In genomic region chr1:151327223-151327902, GRCh38 we compare ENCODE assay signal across 8 cellular contexts. TPM values are rescaled to one million over a fixed set of nuclear protein-coding genes. Genes with fewer than 3 reads are reported as not detected.
DNase-seq lines count a peak whose midpoint lies in the region; ATAC-seq and TF ChIP-seq lines count a peak whose summit lies in the region.

Gene PI4KB (minus strand): TSS chr1:151327416. CDS start chr1:151316481, 10,935 bp downstream.

- H3K4me1 Mint-ChIP-seq in GM23338 (peaks cover 10% of the 10 kb centered on the region; the same call in 2 of the 3 replicates), naive B cell (peaks cover 35 to 46% (median 41%) of the 10 kb centered on the region in 3 donors)
- H3K4me1 Mint-ChIP-seq in activated T-helper 2 cell treated with anti-CD3 and anti-CD28 coated beads, Interferon-gamma antibody, Interleukin-2, Interleukin-4, amounts not matched to agents 10 μg/mL and 5 μg/mL and 100 μg/mL, durations not matched to agents 14 hours and 24 hours and 36 hours (ENCODE audit: low read depth), result peaks cover 33% of the 10 kb centered on the region
- H3K4me1 Mint-ChIP-seq in stimulated activated effector memory CD8-positive, alpha-beta T cell treated with anti-CD3 and anti-CD28 coated beads, Interleukin-12 subunit alpha, Interleukin-12 subunit beta, amount 100 ng/mL, for 72 hours, result peaks cover 39% of the 10 kb centered on the region

- H3K27ac ChIP-seq in GM23338 (ENCODE audit: low read depth) (peak within 1 kb of the TSS; percentile 85), fibroblast of lung (ENCODE audit: insufficient read depth, low read length) (peak within 1 kb of the TSS; percentile 93)

- H3K4me3 ChIP-seq in GM23338, result peak within 1 kb of the TSS; percentile 74
- peak within 1 kb of the TSS; percentile 92 to 93 (median 93) for H3K4me3 ChIP-seq in fibroblast of lung (replicated peaks in 1 of 4; ENCODE audit: control extremely low read depth in 1 of 4, insufficient read depth in 1 of 4, low read depth in 3 of 4, low read length in 4 of 4)

- 0 out of 2 replicates have a peak, but pooled peaks cover 5% of the 10 kb centered on the region for H3F3A ChIP-seq in GM23338 (replicated peaks; ENCODE audit: low read depth)

- H3K9me3 ChIP-seq in fibroblast of lung (ENCODE audit: control insufficient read depth, insufficient read depth, low read depth, low read length), result no peaks in the 10 kb centered on the region

- H3K27me3 Mint-ChIP-seq in GM23338 (ENCODE audit: insufficient read depth, low read depth, poor library complexity), result peaks cover 9% of the 10 kb centered on the region
- no peaks in the 10 kb centered on the region for H3K27me3 Mint-ChIP-seq in activated T-helper 2 cell treated with anti-CD3 and anti-CD28 coated beads, Interferon-gamma antibody, Interleukin-2, Interleukin-4, amounts not matched to agents 10 μg/mL and 5 μg/mL and 100 μg/mL, durations not matched to agents 14 hours and 24 hours and 36 hours (ENCODE audit: low read depth)
- no peaks in the 10 kb centered on the region for H3K27me3 Mint-ChIP-seq in naive B cell

- H3K9me3 Mint-ChIP-seq in GM23338 (no peaks in the 10 kb centered on the region), naive B cell (no peaks in the 10 kb centered on the region)
- H3K9me3 Mint-ChIP-seq in activated T-helper 2 cell treated with anti-CD3 and anti-CD28 coated beads, Interferon-gamma antibody, Interleukin-2, Interleukin-4, amounts not matched to agents 10 μg/mL and 5 μg/mL and 100 μg/mL, durations not matched to agents 14 hours and 24 hours and 36 hours, result no peaks in the 10 kb centered on the region
- H3K9me3 Mint-ChIP-seq in stimulated activated effector memory CD8-positive, alpha-beta T cell treated with anti-CD3 and anti-CD28 coated beads, Interleukin-12 subunit alpha, Interleukin-12 subunit beta, amount 100 ng/mL, for 72 hours, result no peaks in the 10 kb centered on the region

- H3K9ac ChIP-seq in fibroblast of lung (ENCODE audit: insufficient read depth, low read length), result peak within 1 kb of the TSS; percentile 87

- H3K4me1 ChIP-seq in GM23338 (ENCODE audit: insufficient read depth), result peaks cover 14% of the 10 kb centered on the region
- peaks cover 5% of the 10 kb centered on the region for H3K4me1 ChIP-seq in fibroblast of lung (ENCODE audit: control insufficient read depth, extremely low read depth, insufficient read depth, low read length)

- peaks cover 4% of the 10 kb centered on the region; the same call in 1 of the 2 replicates for H4K20me1 ChIP-seq in GM23338 (replicated peaks; ENCODE audit: insufficient read depth)
- no peaks in the 10 kb centered on the region for H4K20me1 ChIP-seq in fibroblast of lung (ENCODE audit: control insufficient read depth, extremely low read depth, insufficient read depth, low read length)

- TF ChIP-seq CTCF in GM23338 (conservative IDR thresholded peaks at IDR 0.05; ENCODE audit: low read depth in 2 of 2) (no peak), fibroblast of lung (conservative IDR thresholded peaks at IDR 0.05 in 1 of 2, IDR thresholded peaks at IDR 0.05 in 1 of 2; ENCODE audit: low read depth in 1 of 2, low read length in 2 of 2) (no peak)

- H2AFZ ChIP-seq in GM23338 (peak within 1 kb of the TSS; percentile 84), fibroblast of lung (ENCODE audit: low read length) (peak within 1 kb of the TSS; percentile 92)

- no peaks in the 10 kb centered on the region for H3K9me2 ChIP-seq in GM23338 (ENCODE audit: insufficient read depth)

- H3K27ac Mint-ChIP-seq in GM23338, result peak within 1 kb of the TSS; percentile 99
- peak within 1 kb of the TSS; percentile 98 for H3K27ac Mint-ChIP-seq in activated T-helper 2 cell treated with anti-CD3 and anti-CD28 coated beads, Interferon-gamma antibody, Interleukin-2, Interleukin-4, amounts not matched to agents 10 μg/mL and 5 μg/mL and 100 μg/mL, durations not matched to agents 14 hours and 24 hours and 36 hours
- H3K27ac Mint-ChIP-seq in naive B cell, result peak within 1 kb of the TSS; percentile 95 to 100 (median 99)
- peak within 1 kb of the TSS; percentile 96 for H3K27ac Mint-ChIP-seq in stimulated activated effector memory CD8-positive, alpha-beta T cell treated with anti-CD3 and anti-CD28 coated beads, Interleukin-12 subunit alpha, Interleukin-12 subunit beta, amount 100 ng/mL, for 72 hours

- peak within 1 kb of the TSS; percentile 95 for H3K4me2 ChIP-seq in GM23338
- peak within 1 kb of the TSS; percentile 98 for H3K4me2 ChIP-seq in fibroblast of lung (ENCODE audit: extremely low read depth, insufficient read depth, low read length)

- H3K79me2 ChIP-seq in GM23338 (replicated peaks; ENCODE audit: insufficient read depth) (peaks cover 15% of the 10 kb centered on the region), fibroblast of lung (ENCODE audit: control insufficient read depth, insufficient read depth, low read length) (peaks cover 36% of the 10 kb centered on the region)

- peak within 1 kb of the TSS; percentile 83 for H3K4me3 Mint-ChIP-seq in GM23338
- H3K4me3 Mint-ChIP-seq in activated T-helper 2 cell treated with anti-CD3 and anti-CD28 coated beads, Interferon-gamma antibody, Interleukin-2, Interleukin-4, amounts not matched to agents 10 μg/mL and 5 μg/mL and 100 μg/mL, durations not matched to agents 14 hours and 24 hours and 36 hours (ENCODE audit: low read depth), result peak within 1 kb of the TSS; percentile 93
- peak within 1 kb of the TSS; percentile 89 to 99 (median 98) for H3K4me3 Mint-ChIP-seq in naive B cell
- peak within 1 kb of the TSS; percentile 88 for H3K4me3 Mint-ChIP-seq in stimulated activated effector memory CD8-positive, alpha-beta T cell treated with anti-CD3 and anti-CD28 coated beads, Interleukin-12 subunit alpha, Interleukin-12 subunit beta, amount 100 ng/mL, for 72 hours

- intact Hi-C loops in activated T-helper 2 cell treated with anti-CD3 and anti-CD28 coated beads, Interferon-gamma antibody, Interleukin-2, Interleukin-4, amounts not matched to agents 10 μg/mL and 5 μg/mL and 100 μg/mL, durations not matched to agents 14 hours and 24 hours and 36 hours (cut with micrococcal nuclease), result loop anchor here (1.0 kb wide), 3 partner anchors 15 to 46 kb away; partner anchors contain the start of gene RFX5

- ATAC-seq in GM23338 (peak; percentile 94), naive B cell (ENCODE audit: low read depth in 2 of 2) (peak; percentile 87)
- ATAC-seq in stimulated activated effector memory CD8-positive, alpha-beta T cell treated with anti-CD3 and anti-CD28 coated beads, Interleukin-12 subunit alpha, Interleukin-12 subunit beta, amount 100 ng/mL, for 72 hours, result peak; percentile 94

- H3K27me3 ChIP-seq in GM23338 (ENCODE audit: insufficient read depth) (no peaks in the 10 kb centered on the region), fibroblast of lung (ENCODE audit: control insufficient read depth, insufficient read depth, low read length) (no peaks in the 10 kb centered on the region)

- peak; percentile 54 for TF ChIP-seq POLR2A in Raji (IDR thresholded peaks at IDR 0.05; ENCODE audit: insufficient read depth, low read depth, low read length)

- DNase-seq in DMS53 (lab: John Stamatoyannopoulos, UW) (peak; percentile 99), GM23338 (ENCODE audit: low spot score) (peak; percentile 100), M059J (ENCODE audit: low read depth) (peak; percentile 98), fibroblast of lung (ENCODE audit: low read depth in 2 of 2) (peak; percentile 97 to 99), naive B cell (peak; percentile 94)
- DNase-seq in activated T-helper 2 cell treated with anti-CD3 and anti-CD28 coated beads, Interferon-gamma antibody, Interleukin-2, Interleukin-4, amounts not matched to agents 10 μg/mL and 5 μg/mL and 100 μg/mL, durations not matched to agents 14 hours and 24 hours and 36 hours (ENCODE audit: low spot score), result peak; percentile 88
- peak; percentile 65 to 93 for DNase-seq in stimulated activated effector memory CD8-positive, alpha-beta T cell treated with anti-CD3 and anti-CD28 coated beads, Interleukin-12 subunit alpha, Interleukin-12 subunit beta, amount 100 ng/mL, for 72 hours (ENCODE audit: low spot score in 2 of 2)

- H3K36me3 Mint-ChIP-seq in GM23338 (ENCODE audit: low read depth) (peaks cover 8% of the 10 kb centered on the region), naive B cell (peaks cover 7 to 9% of the 10 kb centered on the region in 2 donors)
- H3K36me3 Mint-ChIP-seq in activated T-helper 2 cell treated with anti-CD3 and anti-CD28 coated beads, Interferon-gamma antibody, Interleukin-2, Interleukin-4, amounts not matched to agents 10 μg/mL and 5 μg/mL and 100 μg/mL, durations not matched to agents 14 hours and 24 hours and 36 hours (ENCODE audit: low read depth), result peaks cover 32% of the 10 kb centered on the region
- peaks cover 46% of the 10 kb centered on the region for H3K36me3 Mint-ChIP-seq in stimulated activated effector memory CD8-positive, alpha-beta T cell treated with anti-CD3 and anti-CD28 coated beads, Interleukin-12 subunit alpha, Interleukin-12 subunit beta, amount 100 ng/mL, for 72 hours

- peaks cover 6% of the 10 kb centered on the region; the same call in 1 of the 2 replicates for H3K36me3 ChIP-seq in GM23338 (ENCODE audit: insufficient read depth)
- H3K36me3 ChIP-seq in fibroblast of lung (ENCODE audit: control insufficient read depth, insufficient read depth, low read length), result peaks cover 3% of the 10 kb centered on the region

TF ChIP-seq in GM23338, 12 proteins besides CTCF, POLR2A, EP300 and RAD21:
- no peak for TF ChIP-seq ETS1 (IDR thresholded peaks at IDR 0.05)
- peak; percentile 82 for TF ChIP-seq POLR2AphosphoS5 (IDR thresholded peaks at IDR 0.05; ENCODE audit: low read depth)

RNA-seq across cellular contexts. Expression of gene PI4KB, which starts in this region (rescaled TPM):
- 19.1 and 25.5 TPM in 2 replicates for total RNA-seq in GM23338 (2014; rRNA removed; shearing (Covaris generic))
- 12.3 and 15.3 TPM in 2 replicates for polyA plus RNA-seq in GM23338 (2016; fragmentation: Nextera tagmentation; extraction: Ambion mirVana)
- 40.7 and 52.2 TPM in 2 replicates for total RNA-seq in M059J (2014; rRNA removed; shearing (Covaris generic))
- total RNA-seq in activated T-helper 2 cell treated with anti-CD3 and anti-CD28 coated beads, Interferon-gamma antibody, Interleukin-2, Interleukin-4, amounts not matched to agents 10 μg/mL and 5 μg/mL and 100 μg/mL, durations not matched to agents 14 hours and 24 hours and 36 hours, result 53.6 and 57.3 TPM in 2 replicates
- total RNA-seq in fibroblast of lung, result 42.1 and 65.7 TPM in 2 replicates
- 75.4 and 92.9 TPM in 2 replicates for polyA plus RNA-seq in fibroblast of lung
- polyA plus RNA-seq in fibroblast of lung (2012), result 47.5 and 58.3 TPM in 2 replicates
- 181 and 222 TPM in 2 replicates for polyA minus RNA-seq in fibroblast of lung (ENCODE audit: low replicate concordance)
- 10 to 100 TPM; 35.0 to 80.3 (median 61.5) TPM for polyA plus RNA-seq in naive B cell (ENCODE audit: low read depth in 6 of 6)

Comparison
In these comparisons a context has a peak if more than half of its experiments do, and no peak if none do; other contexts are left out.
1. Peak in every context shown above with its lines: DNase-seq, ATAC-seq, H3K4me3 ChIP-seq and H3K27ac ChIP-seq.